ENCODE assay signal across 8 cellular contexts in genomic region chr21:10342261-10342956, GRCh38.
DNase-seq lines count a peak whose midpoint lies in the region; ATAC-seq, FAIRE-seq and TF ChIP-seq lines count a peak whose summit lies in the region.
"Not testable (repeated sequence)": the region's sequence is repeated elsewhere in the genome, so short reads cannot be mapped to it uniquely, and the experiment has no call there.

No MANE protein-coding gene starts in this region.

- not testable (repeated sequence) for H3K9me1 ChIP-seq in IMR-90 (ENCODE audit: insufficient read depth, low read length); K562 (ENCODE audit: control insufficient read depth, insufficient read depth, low read length)

- dilution Hi-C loops in IMR-90 (cut with HindIII; ENCODE audit: low sequenced_read_pairs, unreplicated experiment): not testable (repeated sequence)

- not testable (repeated sequence) for H2BK5ac ChIP-seq in IMR-90 (ENCODE audit: low read depth, low read length, poor library complexity, severe bottlenecking)

- peaks cover 28% of the 10 kb centered on the region for H3K9me3 ChIP-seq in CD4-positive, alpha-beta T cell (ENCODE audit: control insufficient read depth, low read length)
- H3K9me3 ChIP-seq in IMR-90 (ENCODE audit: control insufficient read depth, insufficient read depth, low read length) (peaks cover 29% of the 10 kb centered on the region), upper lobe of left lung (peaks cover 3 to 32% (median 21%) of the 10 kb centered on the region in 4 donors)
- not testable (repeated sequence) for H3K9me3 ChIP-seq in T-helper 17 cell (ENCODE audit: control insufficient read depth, low read length, poor library complexity, severe bottlenecking); K562 (replicated peaks; ENCODE audit: control insufficient read depth, insufficient read depth, low read depth, low read length); right cardiac atrium (ENCODE audit: control insufficient read depth, low read length)
- H3K9me3 ChIP-seq in naive thymus-derived CD4-positive, alpha-beta T cell (ENCODE audit: control insufficient read depth in 2 of 3, low read length in 3 of 3): peaks cover 0 to 28% (median 6%) of the 10 kb centered on the region in 3 experiments

- in situ Hi-C loops in IMR-90 (cut with MboI; ENCODE audit: low sequenced_read_pairs); K562 (cut with MboI): not testable (repeated sequence)

- not testable (repeated sequence) for TF ChIP-seq POLR2A in IMR-90 (IDR thresholded peaks at IDR 0.05; ENCODE audit: low read depth, low read length); K562 (conservative IDR thresholded peaks at IDR 0.05); upper lobe of left lung (IDR thresholded peaks at IDR 0.05)

- DNase-seq in CD4-positive, alpha-beta T cell; IMR-90; T-helper 17 cell; naive thymus-derived CD4-positive, alpha-beta T cell: not testable (repeated sequence)
- peak; percentile 44 for DNase-seq in H4 (ENCODE audit: low spot score)
- peak in 1 of 4 experiments; percentile 23 for DNase-seq in K562 (ENCODE audit: extremely low read depth in 1 of 4, low spot score in 3 of 4)
- peak in 2 of 3 donors; percentile 47 to 68 for DNase-seq in right cardiac atrium
- DNase-seq in upper lobe of left lung: peak in 1 of 2 donors; percentile 91

- not testable (repeated sequence) for TF ChIP-seq EP300 in K562 (IDR thresholded peaks at IDR 0.05; ENCODE audit: low read length); upper lobe of left lung (IDR thresholded peaks at IDR 0.05)

- H3K4me3 ChIP-seq in IMR-90 (ENCODE audit: insufficient read depth, low read depth, low read length); right cardiac atrium (ENCODE audit: low read length); naive thymus-derived CD4-positive, alpha-beta T cell (ENCODE audit: low read length); upper lobe of left lung: not testable (repeated sequence)
- peak overlapping the region; percentile 45 for H3K4me3 ChIP-seq in K562

- H2BK15ac ChIP-seq in IMR-90 (ENCODE audit: low read depth, low read length): not testable (repeated sequence)

- POLR2A ChIA-PET in CD4-positive, alpha-beta T cell (lab: Charles Lee); IMR-90 (lab: Charles Lee; ENCODE audit: unreplicated experiment); K562 (lab: Yijun Ruan, JAX); naive thymus-derived CD4-positive, alpha-beta T cell (lab: Charles Lee): not testable (repeated sequence)

- H3K27me3 Mint-ChIP-seq in CD4-positive, alpha-beta T cell; T-helper 17 cell; naive thymus-derived CD4-positive, alpha-beta T cell: not testable (repeated sequence)

- not testable (repeated sequence) for H4K91ac ChIP-seq in IMR-90 (ENCODE audit: insufficient read depth, low read depth, low read length)

- H2AK9ac ChIP-seq in IMR-90 (replicated peaks; ENCODE audit: low read depth, low read length, poor library complexity): not testable (repeated sequence)

- not testable (repeated sequence) for H3K18ac ChIP-seq in IMR-90 (ENCODE audit: low read depth, low read length)

- H2BK20ac ChIP-seq in IMR-90 (ENCODE audit: low read depth, low read length): not testable (repeated sequence)

- not testable (repeated sequence) for TF ChIP-seq RAD21 in IMR-90 (IDR thresholded peaks at IDR 0.05; ENCODE audit: low read length); K562 (CRISPR knock-in tag; conservative IDR thresholded peaks at IDR 0.05 in 1 of 2, IDR thresholded peaks at IDR 0.05 in 1 of 2)

- H3K9ac ChIP-seq in IMR-90 (ENCODE audit: low read depth, low read length): not testable (repeated sequence)
- H3K9ac ChIP-seq in K562 (ENCODE audit: insufficient read depth in 1 of 2, low read depth in 2 of 2, low read length in 2 of 2): peak overlapping the region; percentile 45 to 81; a peak in 3 of 4 replicates

- H3K9me3 Mint-ChIP-seq in CD4-positive, alpha-beta T cell: peaks cover 33% of the 10 kb centered on the region
- H3K9me3 Mint-ChIP-seq in naive thymus-derived CD4-positive, alpha-beta T cell: peaks cover 26 to 69% (median 38%) of the 10 kb centered on the region in 11 donors

- not testable (repeated sequence) for H3K79me2 ChIP-seq in K562 (ENCODE audit: control insufficient read depth, insufficient read depth, low read length)

- CTCF ChIA-PET in CD4-positive, alpha-beta T cell (lab: Charles Lee); IMR-90 (lab: Yijun Ruan, JAX); K562 (lab: Yijun Ruan, JAX; ENCODE audit: low intra/inter-chr PET ratio); naive thymus-derived CD4-positive, alpha-beta T cell (lab: Charles Lee): not testable (repeated sequence)

- not testable (repeated sequence) for H3K4me3 Mint-ChIP-seq in CD4-positive, alpha-beta T cell; T-helper 17 cell; naive thymus-derived CD4-positive, alpha-beta T cell

- peaks cover 12% of the 10 kb centered on the region for H3K36me3 Mint-ChIP-seq in CD4-positive, alpha-beta T cell (ENCODE audit: low read depth)
- not testable (repeated sequence) for H3K36me3 Mint-ChIP-seq in T-helper 17 cell (ENCODE audit: low read depth)
- H3K36me3 Mint-ChIP-seq in naive thymus-derived CD4-positive, alpha-beta T cell: peaks cover 0 to 16% (median 4%) of the 10 kb centered on the region in 5 donors

- H3K27me3 ChIP-seq in CD4-positive, alpha-beta T cell (ENCODE audit: control insufficient read depth, insufficient read depth, low read length); IMR-90 (ENCODE audit: control insufficient read depth, insufficient read depth, low read length); K562 (ENCODE audit: control insufficient read depth in 2 of 2, insufficient read depth in 2 of 2, low read length in 2 of 2); right cardiac atrium (ENCODE audit: control insufficient read depth, insufficient read depth); naive thymus-derived CD4-positive, alpha-beta T cell (ENCODE audit: control insufficient read depth in 2 of 2, insufficient read depth in 2 of 2, low read length in 2 of 2); upper lobe of left lung: not testable (repeated sequence)

- not testable (repeated sequence) for H4K5ac ChIP-seq in IMR-90 (ENCODE audit: low read depth, low read length)

- H3K79me1 ChIP-seq in IMR-90 (ENCODE audit: low read depth in 1 of 2, low read length in 2 of 2): not testable (repeated sequence)

- not testable (repeated sequence) for BruUV-seq in IMR-90 (replicated peaks; lab: Mats Ljungman, UMichigan)
- BruUV-seq in K562 (replicated peaks; lab: Mats Ljungman, UMichigan): TSS peak; percentile 42

- not testable (repeated sequence) for H3K56ac ChIP-seq in IMR-90 (ENCODE audit: extremely low read depth, insufficient read depth, low read length)

- not testable (repeated sequence) for TF ChIP-seq CTCF in CD4-positive, alpha-beta T cell (IDR thresholded peaks at IDR 0.05); IMR-90 (conservative IDR thresholded peaks at IDR 0.05; ENCODE audit: low read depth, low read length); K562 (IDR thresholded peaks at IDR 0.05 in 2 of 3, conservative IDR thresholded peaks at IDR 0.05 in 1 of 3; ENCODE audit: insufficient read depth in 2 of 3, low read depth in 1 of 3, low read length in 3 of 3); upper lobe of left lung (IDR thresholded peaks at IDR 0.05)

- H3K4me1 ChIP-seq in IMR-90 (ENCODE audit: control insufficient read depth, insufficient read depth, low read length); K562 (replicated peaks in 1 of 2; ENCODE audit: control insufficient read depth in 2 of 2, insufficient read depth in 2 of 2, low read length in 2 of 2); right cardiac atrium (ENCODE audit: control insufficient read depth, insufficient read depth, low read length); naive thymus-derived CD4-positive, alpha-beta T cell (ENCODE audit: control insufficient read depth in 2 of 2, insufficient read depth in 2 of 2, low read length in 2 of 2); upper lobe of left lung: not testable (repeated sequence)

- H3K27ac Mint-ChIP-seq in CD4-positive, alpha-beta T cell; T-helper 17 cell; naive thymus-derived CD4-positive, alpha-beta T cell: not testable (repeated sequence)

- H2AFZ ChIP-seq in IMR-90 (replicated peaks; ENCODE audit: low read length, poor library complexity): not testable (repeated sequence)
- H2AFZ ChIP-seq in K562 (ENCODE audit: low read depth, low read length): peak overlapping the region; percentile 51; the same call in 1 of the 2 replicates

- FAIRE-seq in K562 (lab: Jason Lieb, UNC): not testable (repeated sequence)

- H2BK120ac ChIP-seq in IMR-90 (ENCODE audit: low read depth, low read length): not testable (repeated sequence)

- H3K4ac ChIP-seq in IMR-90 (ENCODE audit: low read depth, low read length): not testable (repeated sequence)

- not testable (repeated sequence) for H4K8ac ChIP-seq in IMR-90 (ENCODE audit: low read depth in 2 of 2, low read length in 2 of 2)

- not testable (repeated sequence) for H3K4me1 Mint-ChIP-seq in CD4-positive, alpha-beta T cell (ENCODE audit: low read depth); T-helper 17 cell; naive thymus-derived CD4-positive, alpha-beta T cell

- intact Hi-C loops in CD4-positive, alpha-beta T cell (cut with DNase I, micrococcal nuclease); IMR-90 (cut with micrococcal nuclease); K562 (cut with micrococcal nuclease); right cardiac atrium (cut with DNase I); naive thymus-derived CD4-positive, alpha-beta T cell (cut with micrococcal nuclease): not testable (repeated sequence)

- not testable (repeated sequence) for H3K36me3 ChIP-seq in IMR-90 (ENCODE audit: control insufficient read depth, insufficient read depth, low read length); K562 (ENCODE audit: control insufficient read depth, insufficient read depth, low read length); naive thymus-derived CD4-positive, alpha-beta T cell (ENCODE audit: control insufficient read depth in 2 of 3, insufficient read depth in 3 of 3, low read length in 3 of 3); upper lobe of left lung

- ATAC-seq in CD4-positive, alpha-beta T cell (ENCODE audit: poor library complexity): peak; percentile 67
- ATAC-seq in IMR-90 (ENCODE audit: low read depth) (peak; percentile 32; the same call in 1 of the 2 replicates), T-helper 17 cell (peak; percentile 54), K562 (peak; percentile 94), right cardiac atrium (peak; percentile 37 to 57), upper lobe of left lung (ENCODE audit: low FRiP score in 2 of 2) (peak; percentile 17 to 29)
- ATAC-seq in naive thymus-derived CD4-positive, alpha-beta T cell: peak; percentile 28

- not testable (repeated sequence) for H3K27ac ChIP-seq in CD4-positive, alpha-beta T cell (ENCODE audit: low read depth, low read length); IMR-90 (ENCODE audit: insufficient read depth, low read length); K562 (ENCODE audit: extremely low read depth, low read depth, low read length); right cardiac atrium (ENCODE audit: low read length); naive thymus-derived CD4-positive, alpha-beta T cell (ENCODE audit: low read depth, low read length); upper lobe of left lung

- WGBS in IMR-90 (ENCODE audit: extremely low coverage in 2 of 2, insufficient read length in 1 of 2), 2 experiments: 65% methylated on average over 11 of the region's 46 CpGs; no CpG with 5 or more reads in 1 of the 2 experiments
- 3% methylated on average over 24 of the region's 46 CpGs for WGBS in K562 (ENCODE audit: insufficient coverage, low coverage, missing lambda C conversion rate)
- 75% methylated on average over 25 of the region's 46 CpGs for whole genome bisulfite sequencing in right cardiac atrium
- 74 to 78% methylated on average over 25 to 26 of the region's 46 CpGs for WGBS in upper lobe of left lung, 2 donors

- not testable (repeated sequence) for H3K23ac ChIP-seq in IMR-90 (ENCODE audit: low read depth, low read length)

- H3K4me2 ChIP-seq in IMR-90 (ENCODE audit: low read depth, low read length); K562 (ENCODE audit: insufficient read depth, low read length): not testable (repeated sequence)

- not testable (repeated sequence) for H3K14ac ChIP-seq in IMR-90 (replicated peaks; ENCODE audit: low read depth, low read length)

- H4K20me1 ChIP-seq in IMR-90 (ENCODE audit: insufficient read depth, low read length); K562 (replicated peaks; ENCODE audit: control insufficient read depth, insufficient read depth, low read length): not testable (repeated sequence)

- not testable (repeated sequence) for H2AK5ac ChIP-seq in IMR-90 (ENCODE audit: low read depth, low read length)

Comparison
In these comparisons a context has a peak if more than half of its experiments do, and no peak if none do; other contexts are left out.
1. ATAC-seq: peak in every context shown above with its lines; median percentile 94 in K562; 67 in CD4-positive, alpha-beta T cell; 54 in T-helper 17 cell; 47 in right cardiac atrium; 32 in IMR-90; 28 in naive thymus-derived CD4-positive, alpha-beta T cell; 23 in upper lobe of left lung.